In the genomic region with DNA sequence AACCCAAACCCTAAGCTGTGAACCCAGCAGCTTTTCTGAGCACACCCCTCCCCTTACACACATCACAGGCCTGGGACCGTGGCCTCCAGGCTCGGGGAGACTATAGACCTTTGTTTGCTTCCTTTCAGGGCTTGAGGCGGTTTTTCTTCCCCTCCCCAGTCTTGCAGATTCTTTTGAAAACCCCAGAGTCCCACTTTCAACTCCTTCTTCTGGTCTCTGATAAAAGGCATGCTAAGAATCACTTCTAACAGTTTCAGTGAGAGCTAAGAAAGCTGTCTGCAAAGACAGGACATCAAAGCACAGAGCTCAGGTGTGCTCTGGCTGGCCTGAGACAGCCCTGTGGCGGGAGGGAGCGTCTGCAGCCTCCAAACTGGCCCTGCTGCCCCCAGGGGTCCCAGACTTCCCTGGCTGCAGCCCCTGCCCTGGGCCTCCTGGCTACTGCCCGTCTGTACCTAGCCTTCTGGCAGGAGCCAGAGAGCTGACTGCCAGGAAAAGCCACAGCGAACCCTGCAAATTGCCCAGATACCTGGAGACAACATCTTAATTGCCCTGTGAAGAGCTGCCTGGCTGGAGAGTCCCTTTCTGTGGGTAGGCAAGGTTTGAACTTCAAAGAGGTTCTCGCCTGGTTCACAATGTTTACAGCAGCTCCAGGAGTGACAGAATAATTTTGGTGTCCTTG, we compare ENCODE assay signal across 8 cellular contexts.
DNase-seq lines count a peak whose midpoint lies in the region; ATAC-seq and TF ChIP-seq lines count a peak whose summit lies in the region.

No MANE protein-coding gene starts in this region.

- no peaks in the 10 kb centered on the region for H3K36me3 ChIP-seq in gastrocnemius medialis

- H3K9me3 ChIP-seq in gastrocnemius medialis: no peaks in the 10 kb centered on the region

- no peak overlapping the region for H3K4me3 ChIP-seq in gastrocnemius medialis

- DNase-seq in NK-92 treated with Interleukin-12 subunit alpha and Interleukin-12 subunit beta, amount 100 ng/mL, for 24 hours (lab: John Stamatoyannopoulos, UW): peak; percentile 78
- DNase-seq in NK-92 (lab: John Stamatoyannopoulos, UW; ENCODE audit: unreplicated experiment): no peak
- peak; percentile 10 for DNase-seq in activated T-cell treated with anti-CD3 and anti-CD28 coated beads for 4 hours
- DNase-seq in posterior vena cava (ENCODE audit: low spot score): peak; percentile 38
- no peak for DNase-seq in pons (ENCODE audit: low spot score)
- no peak for DNase-seq in gastrocnemius medialis
- no peak for DNase-seq in amniotic stem cell (lab: John Stamatoyannopoulos, UW)

- ATAC-seq in HG03280 (IDR thresholded peaks at IDR 0.05; ENCODE audit: unreplicated experiment) (peak; percentile 50), gastrocnemius medialis (no peak)

- in situ Hi-C loops in gastrocnemius medialis (cut with MboI; ENCODE audit: low sequenced_read_pairs in 4 of 4): no loop called here

- no peak for TF ChIP-seq CTCF in gastrocnemius medialis (IDR thresholded peaks at IDR 0.05 in 4 of 5, conservative IDR thresholded peaks at IDR 0.05 in 1 of 5)

- H3K4me1 ChIP-seq in gastrocnemius medialis: peaks cover 7 to 21% of the 10 kb centered on the region in 2 donors

- no peaks in the 10 kb centered on the region for H3K27me3 ChIP-seq in gastrocnemius medialis

- H3K27ac ChIP-seq in gastrocnemius medialis: no peak overlapping the region

- no peak for TF ChIP-seq POLR2A in gastrocnemius medialis (IDR thresholded peaks at IDR 0.05)

- intact Hi-C loops in posterior vena cava (cut with DNase I): no loop called here
- intact Hi-C loops in gastrocnemius medialis (cut with DNase I; ENCODE audit: low total_unique reads): no loop called here

Comparison
In these comparisons a context has a peak if more than half of its experiments do, and no peak if none do; other contexts are left out.
1. DNase-seq: peak in NK-92 treated with Interleukin-12 subunit alpha and Interleukin-12 subunit beta, amount 100 ng/mL, for 24 hours (single experiment), activated T-cell treated with anti-CD3 and anti-CD28 coated beads for 4 hours (single experiment) and posterior vena cava (single experiment); none in NK-92 (single experiment), pons (single experiment), gastrocnemius medialis (0 of 2) and amniotic stem cell (single experiment).